In the genomic region with DNA sequence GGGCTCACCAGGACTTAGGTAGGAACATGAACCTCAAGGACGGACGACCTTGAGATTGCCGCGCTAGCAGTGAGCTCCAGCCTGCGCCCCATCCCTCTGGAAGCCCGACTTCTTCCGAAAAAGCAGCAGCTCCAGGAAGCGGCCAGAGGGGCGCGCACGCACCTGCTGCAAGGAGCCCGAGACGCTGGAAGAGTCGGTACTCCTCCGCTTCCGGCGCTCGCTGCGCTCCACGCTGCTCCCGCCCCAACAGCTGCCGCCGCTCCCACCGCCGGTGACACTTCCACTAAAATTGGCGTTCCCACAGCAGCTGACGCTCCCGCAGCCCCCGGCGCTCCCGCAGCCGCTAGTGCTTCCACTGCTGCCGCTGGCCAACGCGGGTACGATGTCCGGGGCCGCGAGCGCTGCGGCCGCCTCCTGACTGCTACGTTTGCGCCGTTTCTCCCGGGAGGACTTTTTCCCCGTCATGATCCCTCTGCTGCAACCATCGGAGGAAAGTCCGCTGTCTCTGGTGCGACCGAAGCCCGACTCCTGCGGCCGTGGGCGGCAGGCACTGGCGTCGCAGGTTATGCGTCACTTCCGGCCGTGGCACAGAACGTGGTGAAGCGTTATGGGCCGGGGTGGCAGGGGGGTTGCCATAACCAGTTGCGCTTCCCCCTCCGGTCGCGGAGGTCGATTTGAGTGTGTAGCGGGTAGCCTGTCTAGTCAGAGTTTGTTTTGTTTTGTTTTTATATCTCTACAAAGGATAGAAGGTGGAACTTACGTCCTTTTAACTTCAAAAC, we compare ENCODE assay signal across 8 cellular contexts. TPM values are rescaled to one million over a fixed set of nuclear protein-coding genes. Genes with fewer than 3 reads are reported as not detected.
DNase-seq lines count a peak whose midpoint lies in the region; ATAC-seq and TF ChIP-seq lines count a peak whose summit lies in the region.

Gene CAAP1, minus strand, starts transcription at position 552 of the 779 bp plus-strand sequence. Its CDS starts 87 bp downstream, at position 465.

- no peaks in the 10 kb centered on the region for H3K36me3 ChIP-seq in mucosa of rectum (ENCODE audit: control insufficient read depth in 2 of 2, insufficient read depth in 2 of 2, low read length in 2 of 2)

- H3K9me3 ChIP-seq in mucosa of rectum (ENCODE audit: control insufficient read depth in 2 of 2, low read length in 2 of 2), result peaks cover 0 to 3% of the 10 kb centered on the region in 2 donors

- peak within 1 kb of the TSS; percentile 76 for H3K4me3 ChIP-seq in epithelial cell of proximal tubule (ENCODE audit: low read depth, low read length)
- peak within 1 kb of the TSS; percentile 97 for H3K4me3 ChIP-seq in mucosa of rectum (ENCODE audit: low read length in 2 of 2)

- H3K4me1 ChIP-seq in mucosa of rectum (ENCODE audit: control insufficient read depth in 2 of 2, insufficient read depth in 2 of 2, low read length in 2 of 2), result peaks cover 5 to 10% of the 10 kb centered on the region in 2 donors

- H3K9ac ChIP-seq in mucosa of rectum (ENCODE audit: low read depth in 1 of 2, low read length in 2 of 2), result peak within 1 kb of the TSS; percentile 97

- peak within 1 kb of the TSS; percentile 96 to 99 for H3K27ac ChIP-seq in mucosa of rectum (ENCODE audit: low read depth in 2 of 2, low read length in 2 of 2)

- DNase-seq in DMS 273 treated with DMSO at 0.1 percent for 48 hours (lab: John Stamatoyannopoulos, UW), result peak; percentile 78
- peak; percentile 77 for DNase-seq in HuH-7 (ENCODE audit: low spot score)
- peak; percentile 97 for DNase-seq in OCI-M1 (lab: John Stamatoyannopoulos, UW)
- DNase-seq in activated T-cell treated with anti-CD3 and anti-CD28 coated beads for 48 hours (ENCODE audit: low read depth), result peak; percentile 89
- DNase-seq in epithelial cell of proximal tubule (ENCODE audit: low read depth), result peak; percentile 56
- DNase-seq in stimulated activated CD8-positive, alpha-beta memory T cell treated with anti-CD3 and anti-CD28 coated beads, Interleukin-4, amount 100 ng/mL, for 48 hours, result peak; percentile 96

- TF ChIP-seq CTCF in epithelial cell of proximal tubule (conservative IDR thresholded peaks at IDR 0.05; ENCODE audit: low read depth, low read length), result peak; percentile 38

- no peaks in the 10 kb centered on the region for H3K27me3 ChIP-seq in mucosa of rectum (ENCODE audit: control insufficient read depth in 2 of 2, insufficient read depth in 2 of 2, low read length in 2 of 2)

- ATAC-seq in GM21515 (IDR thresholded peaks at IDR 0.05; ENCODE audit: unreplicated experiment), result peak; percentile 93

RNA-seq across cellular contexts. Expression of gene CAAP1, which starts in this region (rescaled TPM):
- total RNA-seq in epithelial cell of proximal tubule, result 22.1 and 26.3 TPM in 2 replicates

Comparison
In these comparisons a context has a peak if more than half of its experiments do, and no peak if none do; other contexts are left out.
1. Peak in every context shown above with its lines: DNase-seq, ATAC-seq, H3K4me3 ChIP-seq and H3K27ac ChIP-seq.